Comparison of ENCODE assay signal across 8 cellular contexts in the genomic region with DNA sequence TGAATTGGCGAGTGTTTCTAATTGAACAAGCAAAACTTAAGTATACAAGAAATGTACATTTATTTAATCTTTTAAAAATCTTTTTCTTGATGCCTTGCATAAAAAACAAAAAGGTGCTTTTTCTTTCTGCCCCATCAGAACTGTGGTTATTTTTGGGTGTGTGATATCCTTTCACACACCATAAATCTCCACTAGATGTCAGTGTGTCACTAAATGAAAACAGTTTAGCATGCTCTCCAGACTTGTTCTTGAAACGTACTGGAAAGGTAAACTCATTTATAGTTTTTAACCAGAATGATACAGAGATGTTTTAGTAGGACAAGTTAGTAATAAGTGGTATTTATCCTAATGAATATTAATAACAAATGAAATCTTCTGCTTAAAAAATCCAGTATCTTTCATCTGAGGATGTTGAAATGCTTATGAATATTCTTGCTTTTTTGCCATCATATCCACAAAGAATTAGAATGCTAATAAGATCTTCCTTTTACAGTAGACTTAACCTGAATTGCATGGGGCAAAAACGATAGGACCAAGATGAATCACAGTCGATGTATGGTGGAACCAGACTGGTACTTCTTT.
DNase-seq lines count a peak whose midpoint lies in the region; ATAC-seq lines count a peak whose summit lies in the region.

No MANE protein-coding gene starts in this region.

- H3K36me3 Mint-ChIP-seq in effector memory CD8-positive, alpha-beta T cell (ENCODE audit: insufficient read depth) = no peaks in the 10 kb centered on the region
- H3K36me3 Mint-ChIP-seq in activated T-helper 1 cell treated with anti-CD3 and anti-CD28 coated beads, Interleukin-12 subunit alpha, Interleukin-12 subunit beta, Interleukin-2, Interleukin-4 antibody, amounts not matched to agents 30 ng/mL and 10 ng/mL and 1 ng/mL, durations not matched to agents 14 hours and 24 hours and 36 hours (ENCODE audit: low read depth) = no peaks in the 10 kb centered on the region

- H3K9me3 Mint-ChIP-seq in effector memory CD8-positive, alpha-beta T cell = no peaks in the 10 kb centered on the region
- no peaks in the 10 kb centered on the region for H3K9me3 Mint-ChIP-seq in activated T-helper 1 cell treated with anti-CD3 and anti-CD28 coated beads, Interleukin-12 subunit alpha, Interleukin-12 subunit beta, Interleukin-2, Interleukin-4 antibody, amounts not matched to agents 30 ng/mL and 10 ng/mL and 1 ng/mL, durations not matched to agents 14 hours and 24 hours and 36 hours

- peak; percentile 95 for ATAC-seq in GM21529 (IDR thresholded peaks at IDR 0.05; ENCODE audit: unreplicated experiment)
- ATAC-seq in effector memory CD8-positive, alpha-beta T cell (replicated peaks) = peak; percentile 89

- DNase-seq in stimulated activated CD4-positive, alpha-beta T cell treated with anti-CD3 and anti-CD28 coated beads, Interleukin-2, amount 100 ng/mL, for 4 hours (ENCODE audit: low read depth) = peak; percentile 6
- DNase-seq in stimulated activated CD4-positive, alpha-beta T cell treated with anti-CD3 and anti-CD28 coated beads, Interleukin-4, amount 100 ng/mL, for 1 hour = no peak
- DNase-seq in HT1080 (ENCODE audit: low read depth) (peak; percentile 53), RPMI7951 (ENCODE audit: low read depth) (peak; percentile 62), myocyte (ENCODE audit: low read depth) (peak; percentile 67)
- peak; percentile 45 to 52 (median 51) for DNase-seq in effector memory CD8-positive, alpha-beta T cell
- no peak for DNase-seq in activated T-helper 1 cell treated with anti-CD3 and anti-CD28 coated beads, Interleukin-12 subunit alpha, Interleukin-12 subunit beta, Interleukin-2, Interleukin-4 antibody, amounts not matched to agents 30 ng/mL and 10 ng/mL and 1 ng/mL, durations not matched to agents 14 hours and 24 hours and 36 hours (ENCODE audit: low spot score)

- H3K27ac Mint-ChIP-seq in effector memory CD8-positive, alpha-beta T cell = no peak overlapping the region
- H3K27ac Mint-ChIP-seq in activated T-helper 1 cell treated with anti-CD3 and anti-CD28 coated beads, Interleukin-12 subunit alpha, Interleukin-12 subunit beta, Interleukin-2, Interleukin-4 antibody, amounts not matched to agents 30 ng/mL and 10 ng/mL and 1 ng/mL, durations not matched to agents 14 hours and 24 hours and 36 hours = no peak overlapping the region

- intact Hi-C loops in activated T-helper 1 cell treated with anti-CD3 and anti-CD28 coated beads, Interleukin-12 subunit alpha, Interleukin-12 subunit beta, Interleukin-2, Interleukin-4 antibody, amounts not matched to agents 30 ng/mL and 10 ng/mL and 1 ng/mL, durations not matched to agents 14 hours and 24 hours and 36 hours (cut with micrococcal nuclease) = loop anchor here (1.0 to 2.0 kb wide), 5 partner anchors 391 to 1000 kb away; no protein-coding TSS in a partner anchor

- H3K27me3 Mint-ChIP-seq in effector memory CD8-positive, alpha-beta T cell = no peaks in the 10 kb centered on the region
- no peaks in the 10 kb centered on the region for H3K27me3 Mint-ChIP-seq in activated T-helper 1 cell treated with anti-CD3 and anti-CD28 coated beads, Interleukin-12 subunit alpha, Interleukin-12 subunit beta, Interleukin-2, Interleukin-4 antibody, amounts not matched to agents 30 ng/mL and 10 ng/mL and 1 ng/mL, durations not matched to agents 14 hours and 24 hours and 36 hours (ENCODE audit: insufficient read depth)

- no peak overlapping the region for H3K4me3 Mint-ChIP-seq in effector memory CD8-positive, alpha-beta T cell
- H3K4me3 Mint-ChIP-seq in activated T-helper 1 cell treated with anti-CD3 and anti-CD28 coated beads, Interleukin-12 subunit alpha, Interleukin-12 subunit beta, Interleukin-2, Interleukin-4 antibody, amounts not matched to agents 30 ng/mL and 10 ng/mL and 1 ng/mL, durations not matched to agents 14 hours and 24 hours and 36 hours = no peak overlapping the region

- peaks cover 2 to 8% of the 10 kb centered on the region in 2 donors for H3K4me1 Mint-ChIP-seq in effector memory CD8-positive, alpha-beta T cell (ENCODE audit: low read depth in 2 of 2)
- peaks cover 12% of the 10 kb centered on the region for H3K4me1 Mint-ChIP-seq in activated T-helper 1 cell treated with anti-CD3 and anti-CD28 coated beads, Interleukin-12 subunit alpha, Interleukin-12 subunit beta, Interleukin-2, Interleukin-4 antibody, amounts not matched to agents 30 ng/mL and 10 ng/mL and 1 ng/mL, durations not matched to agents 14 hours and 24 hours and 36 hours (ENCODE audit: low read depth)

Comparison
In these comparisons a context has a peak if more than half of its experiments do, and no peak if none do; other contexts are left out.
1. DNase-seq: peak in stimulated activated CD4-positive, alpha-beta T cell treated with anti-CD3 and anti-CD28 coated beads, Interleukin-2, amount 100 ng/mL, for 4 hours (single experiment), HT1080 (single experiment), RPMI7951 (single experiment), effector memory CD8-positive, alpha-beta T cell (3 of 3) and myocyte (single experiment); none in stimulated activated CD4-positive, alpha-beta T cell treated with anti-CD3 and anti-CD28 coated beads, Interleukin-4, amount 100 ng/mL, for 1 hour (single experiment) and activated T-helper 1 cell treated with anti-CD3 and anti-CD28 coated beads, Interleukin-12 subunit alpha, Interleukin-12 subunit beta, Interleukin-2, Interleukin-4 antibody, amounts not matched to agents 30 ng/mL and 10 ng/mL and 1 ng/mL, durations not matched to agents 14 hours and 24 hours and 36 hours (single experiment).